9 cellular contexts compared by ENCODE assay signal in genomic region chr15:77974098-77974414, GRCh38.
DNase-seq lines count a peak whose midpoint lies in the region; ATAC-seq and TF ChIP-seq lines count a peak whose summit lies in the region.
"Had no signal": no experiment of that assay in that cellular context is flagged by ENCODE, and none has a peak within 500 bp of the region (broad histone marks: within the 10 kb centered on the region; RNA-seq: fewer than 3 reads in every experiment).

No MANE protein-coding gene starts in this region.

- ATAC-seq in RWPE2 (ENCODE audit: low read depth) = peak; percentile 24; the same call in 2 of the 3 replicates
- ATAC-seq in heart left ventricle = peak; percentile 43 to 75 (median 72)
- ATAC-seq in GM19035 (IDR thresholded peaks at IDR 0.05; ENCODE audit: unreplicated experiment) = no peak
- no peak for ATAC-seq in GM19324 (IDR thresholded peaks at IDR 0.05; ENCODE audit: low FRiP score, unreplicated experiment)
- ATAC-seq: K562 had no signal

- TF ChIP-seq POLR2A in heart left ventricle (IDR thresholded peaks at IDR 0.05) = no peak

- H3K27ac ChIP-seq in RWPE2 (ENCODE audit: poor library complexity, severe bottlenecking) = no peak overlapping the region
- H3K27ac ChIP-seq in heart left ventricle = peak overlapping the region in 8 of 12 donors; percentile 50 to 81 (median 60)

- H3K27me3 ChIP-seq in RWPE2 (ENCODE audit: insufficient read depth, poor library complexity, severe bottlenecking) = no peaks in the 10 kb centered on the region
- no peaks in the 10 kb centered on the region for H3K27me3 ChIP-seq in heart left ventricle

- TF ChIP-seq CTCF in RWPE2 (IDR thresholded peaks at IDR 0.05; ENCODE audit: poor library complexity, severe bottlenecking) = no peak
- TF ChIP-seq CTCF in heart left ventricle (IDR thresholded peaks at IDR 0.05) = no peak

- intact Hi-C loops in heart left ventricle (cut with DNase I) = loop anchor here in 2 of 10 donors (2.0 to 10.0 kb wide), 2 partner anchors 17 to 801 kb away; no protein-coding TSS in a partner anchor

- H3K9me3 ChIP-seq in RWPE2 (ENCODE audit: severe bottlenecking) = no peaks in the 10 kb centered on the region
- H3K9me3 ChIP-seq in heart left ventricle = no peaks in the 10 kb centered on the region

- WGBS in heart left ventricle, 4 donors = 22 to 34% (median 28%) methylated on average over 6 of the region's 6 CpGs

- no peaks in the 10 kb centered on the region for H3K36me3 ChIP-seq in RWPE2 (ENCODE audit: low read depth)
- no peaks in the 10 kb centered on the region for H3K36me3 ChIP-seq in heart left ventricle

- no peak overlapping the region for H3K4me3 ChIP-seq in RWPE2 (ENCODE audit: severe bottlenecking)
- H3K4me3 ChIP-seq in heart left ventricle = no peak overlapping the region
- H3K4me3 ChIP-seq: K562 had no signal

- DNase-seq in GM04503 (ENCODE audit: low read depth) = peak; percentile 49
- DNase-seq in RWPE2 (ENCODE audit: low spot score) = peak; percentile 47
- DNase-seq in heart left ventricle = peak in 4 of 5 donors; percentile 59 to 85 (median 71)
- peak; percentile 50 for DNase-seq in renal cortical epithelial cell (ENCODE audit: low read depth)
- no peak for DNase-seq in SIG-M5 (lab: John Stamatoyannopoulos, UW)
- no peak for DNase-seq in dedifferentiated amniotic fluid mesenchymal stem cell (ENCODE audit: extremely low spot score)

- H3K4me1 ChIP-seq in RWPE2 (ENCODE audit: insufficient read depth, poor library complexity, severe bottlenecking) (no peaks in the 10 kb centered on the region), heart left ventricle (peaks cover 0 to 31% (median 20%) of the 10 kb centered on the region in 12 donors)

Comparison
In these comparisons a context has a peak if more than half of its experiments do, and no peak if none do; other contexts are left out.
1. DNase-seq: peak in GM04503 (single experiment), RWPE2 (single experiment), heart left ventricle (4 of 5) and renal cortical epithelial cell (single experiment); none in SIG-M5 (single experiment) and dedifferentiated amniotic fluid mesenchymal stem cell (single experiment).
2. ATAC-seq: peak in RWPE2 (single experiment) and heart left ventricle (4 of 4); none in GM19035 (single experiment) and GM19324 (single experiment).